In genomic region chr4:13081830-13082229, GRCh38 we compare ENCODE assay signal across 8 cellular contexts.
"Had no signal": no experiment of that assay in that cellular context is flagged by ENCODE, and none has a peak within 500 bp of the region (broad histone marks: within the 10 kb centered on the region; RNA-seq: fewer than 3 reads in every experiment).

No MANE protein-coding gene starts in this region.

- FAIRE-seq: G401.6, GM12878, GM12891, GM12892, GM18507, GM19239 had no signal

- DNase-seq: GDM1, GF-D8 had no signal

- H3K4me3 ChIP-seq: GM12878 had no signal

- ATAC-seq: GM12878 had no signal
